ENCODE assay signal across 22 cellular contexts in the genomic region with DNA sequence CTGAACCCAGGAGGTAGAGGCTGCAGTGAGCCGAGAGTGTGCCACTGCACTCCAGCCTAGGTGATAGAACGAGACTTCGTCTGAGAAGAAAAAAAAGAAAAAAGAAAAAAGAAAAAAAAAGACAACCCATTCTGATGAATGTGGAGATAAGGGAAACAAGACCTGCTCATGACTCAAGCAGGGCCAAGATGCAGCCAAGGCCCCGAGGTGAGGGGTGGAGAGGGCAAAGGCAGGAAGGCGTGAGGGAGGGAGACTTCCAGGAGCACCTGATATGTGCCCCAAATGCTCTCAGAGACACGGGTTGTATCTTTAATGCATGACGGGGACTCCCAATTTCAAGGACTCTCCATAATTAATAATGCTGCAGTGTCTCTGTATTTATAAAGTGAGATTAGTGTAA.
DNase-seq lines count a peak whose midpoint lies in the region; ATAC-seq and TF ChIP-seq lines count a peak whose summit lies in the region.
"Had no signal": no experiment of that assay in that cellular context is flagged by ENCODE, and none has a peak within 500 bp of the region (broad histone marks: within the 10 kb centered on the region; RNA-seq: fewer than 3 reads in every experiment).

No MANE protein-coding gene starts in this region.

- no peaks in the 10 kb centered on the region for H3K9me3 Mint-ChIP-seq in activated CD4-positive, alpha-beta T cell treated with anti-CD3 and anti-CD28 coated beads for 36 hours (ENCODE audit: low read depth)
- H3K9me3 Mint-ChIP-seq in natural killer cell: no peaks in the 10 kb centered on the region
- H3K9me3 Mint-ChIP-seq in natural killer cell treated with Interleukin-12 subunit alpha and Interleukin-12 subunit beta and Interleukin-15 and Interleukin-18, amount 100 ng/mL, for 72 hours: no peaks in the 10 kb centered on the region
- no peaks in the 10 kb centered on the region for H3K9me3 Mint-ChIP-seq in dendritic cell treated with granulocyte-macrophage colony-stimulating factor and Interleukin-4, amounts not matched to agents 40 ng/mL and 50 ng/mL, for 4 days
- no peaks in the 10 kb centered on the region for H3K9me3 Mint-ChIP-seq in stimulated activated memory B cell treated with anti-CD40 and anti-IgM and Interleukin-4, amounts not matched to agents 10 μg/mL and 1 μg/mL and 100 μg/mL, for 72 hours
- H3K9me3 Mint-ChIP-seq: CD14-positive monocyte had no signal

- H3K4me1 ChIP-seq in breast epithelium: no peaks in the 10 kb centered on the region

- H3K27me3 ChIP-seq in breast epithelium: no peaks in the 10 kb centered on the region

- TF ChIP-seq CTCF in natural killer cell (IDR thresholded peaks at IDR 0.05): no peak
- TF ChIP-seq CTCF in breast epithelium (IDR thresholded peaks at IDR 0.05): no peak

- no peak for ATAC-seq in activated CD4-positive, alpha-beta T cell treated with anti-CD3 and anti-CD28 coated beads for 36 hours
- ATAC-seq in natural killer cell: no peak
- no peak for ATAC-seq in natural killer cell treated with Interleukin-12 subunit alpha and Interleukin-12 subunit beta and Interleukin-15 and Interleukin-18, amount 100 ng/mL, for 72 hours
- no peak for ATAC-seq in stimulated activated memory B cell treated with anti-CD40 and anti-IgM and Interleukin-4, amounts not matched to agents 10 μg/mL and 1 μg/mL and 100 μg/mL, for 72 hours

- H3K36me3 ChIP-seq in breast epithelium: no peaks in the 10 kb centered on the region
- H3K36me3 ChIP-seq: HAP-1 had no signal

- no peaks in the 10 kb centered on the region for H3K27me3 Mint-ChIP-seq in activated CD4-positive, alpha-beta T cell treated with anti-CD3 and anti-CD28 coated beads for 36 hours
- no peaks in the 10 kb centered on the region for H3K27me3 Mint-ChIP-seq in natural killer cell (ENCODE audit: low read depth in 2 of 2)
- no peaks in the 10 kb centered on the region for H3K27me3 Mint-ChIP-seq in natural killer cell treated with Interleukin-12 subunit alpha and Interleukin-12 subunit beta and Interleukin-15 and Interleukin-18, amount 100 ng/mL, for 72 hours
- H3K27me3 Mint-ChIP-seq in dendritic cell treated with granulocyte-macrophage colony-stimulating factor and Interleukin-4, amounts not matched to agents 40 ng/mL and 50 ng/mL, for 4 days: no peaks in the 10 kb centered on the region
- H3K27me3 Mint-ChIP-seq in stimulated activated memory B cell treated with anti-CD40 and anti-IgM and Interleukin-4, amounts not matched to agents 10 μg/mL and 1 μg/mL and 100 μg/mL, for 72 hours: no peaks in the 10 kb centered on the region

- H3K4me3 ChIP-seq in breast epithelium: no peak overlapping the region
- H3K4me3 ChIP-seq: GM23248, HAP-1 had no signal

- TF ChIP-seq POLR2A in breast epithelium (IDR thresholded peaks at IDR 0.05): no peak

- no peak overlapping the region for H3K4me3 Mint-ChIP-seq in activated CD4-positive, alpha-beta T cell treated with anti-CD3 and anti-CD28 coated beads for 36 hours
- H3K4me3 Mint-ChIP-seq in natural killer cell: no peak overlapping the region
- H3K4me3 Mint-ChIP-seq in natural killer cell treated with Interleukin-12 subunit alpha and Interleukin-12 subunit beta and Interleukin-15 and Interleukin-18, amount 100 ng/mL, for 72 hours: no peak overlapping the region
- no peak overlapping the region for H3K4me3 Mint-ChIP-seq in dendritic cell treated with granulocyte-macrophage colony-stimulating factor and Interleukin-4, amounts not matched to agents 40 ng/mL and 50 ng/mL, for 4 days
- no peak overlapping the region for H3K4me3 Mint-ChIP-seq in stimulated activated memory B cell treated with anti-CD40 and anti-IgM and Interleukin-4, amounts not matched to agents 10 μg/mL and 1 μg/mL and 100 μg/mL, for 72 hours
- H3K4me3 Mint-ChIP-seq: CD14-positive monocyte had no signal

- CTCF ChIA-PET in activated CD4-positive, alpha-beta T cell treated with anti-CD3 and anti-CD28 coated beads for 36 hours (lab: Charles Lee): no interaction called here

- peak overlapping the region; percentile 19 for H3K27ac Mint-ChIP-seq in activated CD4-positive, alpha-beta T cell treated with anti-CD3 and anti-CD28 coated beads for 36 hours
- peak overlapping the region; percentile 62 to 79 for H3K27ac Mint-ChIP-seq in natural killer cell
- peak overlapping the region in 1 of 2 donors; percentile 89 for H3K27ac Mint-ChIP-seq in natural killer cell treated with Interleukin-12 subunit alpha and Interleukin-12 subunit beta and Interleukin-15 and Interleukin-18, amount 100 ng/mL, for 72 hours
- peak overlapping the region; percentile 53 for H3K27ac Mint-ChIP-seq in dendritic cell treated with granulocyte-macrophage colony-stimulating factor and Interleukin-4, amounts not matched to agents 40 ng/mL and 50 ng/mL, for 4 days
- H3K27ac Mint-ChIP-seq in stimulated activated memory B cell treated with anti-CD40 and anti-IgM and Interleukin-4, amounts not matched to agents 10 μg/mL and 1 μg/mL and 100 μg/mL, for 72 hours: peak overlapping the region; percentile 30

- POLR2A ChIA-PET in activated CD4-positive, alpha-beta T cell treated with anti-CD3 and anti-CD28 coated beads for 36 hours (lab: Charles Lee): no interaction called here

- H3K27ac ChIP-seq in breast epithelium: no peak overlapping the region
- H3K27ac ChIP-seq: GM23248, HL-60 had no signal

- intact Hi-C loops in activated CD4-positive, alpha-beta T cell treated with anti-CD3 and anti-CD28 coated beads for 36 hours (cut with DNase I, micrococcal nuclease): no loop called here
- intact Hi-C loops in natural killer cell (cut with micrococcal nuclease): loop anchor here (10.0 kb wide), 1 partner anchor 575 kb away; a partner anchor contains a TSS
- intact Hi-C loops in dendritic cell treated with granulocyte-macrophage colony-stimulating factor and Interleukin-4, amounts not matched to agents 40 ng/mL and 50 ng/mL, for 4 days (cut with micrococcal nuclease): no loop called here
- intact Hi-C loops in breast epithelium (cut with DNase I; ENCODE audit: low total_unique reads): loop anchor here (10.0 kb wide), 1 partner anchor 825 kb away; no protein-coding TSS in a partner anchor

- no peaks in the 10 kb centered on the region for H3K9me3 ChIP-seq in breast epithelium
- H3K9me3 ChIP-seq: HAP-1 had no signal

- H3K36me3 Mint-ChIP-seq in activated CD4-positive, alpha-beta T cell treated with anti-CD3 and anti-CD28 coated beads for 36 hours (ENCODE audit: low read depth): peaks cover 37% of the 10 kb centered on the region
- H3K36me3 Mint-ChIP-seq in natural killer cell: peaks cover 9% of the 10 kb centered on the region
- H3K36me3 Mint-ChIP-seq in natural killer cell treated with Interleukin-12 subunit alpha and Interleukin-12 subunit beta and Interleukin-15 and Interleukin-18, amount 100 ng/mL, for 72 hours: peaks cover 24% of the 10 kb centered on the region
- H3K36me3 Mint-ChIP-seq in dendritic cell treated with granulocyte-macrophage colony-stimulating factor and Interleukin-4, amounts not matched to agents 40 ng/mL and 50 ng/mL, for 4 days (ENCODE audit: low read depth): peaks cover 96% of the 10 kb centered on the region
- peaks cover 79% of the 10 kb centered on the region for H3K36me3 Mint-ChIP-seq in stimulated activated memory B cell treated with anti-CD40 and anti-IgM and Interleukin-4, amounts not matched to agents 10 μg/mL and 1 μg/mL and 100 μg/mL, for 72 hours

- DNase-seq in activated CD4-positive, alpha-beta T cell treated with anti-CD3 and anti-CD28 coated beads for 36 hours: no peak
- no peak for DNase-seq in activated CD4-positive, alpha-beta T cell treated with anti-CD3 and anti-CD28 coated beads for 1 hour
- DNase-seq in natural killer cell: no peak
- no peak for DNase-seq in natural killer cell treated with Interleukin-12 subunit alpha and Interleukin-12 subunit beta and Interleukin-15 and Interleukin-18, amount 100 ng/mL, for 72 hours (ENCODE audit: low spot score)
- no peak for DNase-seq in breast epithelium (ENCODE audit: low spot score in 2 of 2)
- no peak for DNase-seq in effector CD8-positive, alpha-beta T cell (lab: John Stamatoyannopoulos, UW)
- DNase-seq: 8988T, Calu3, GF-D8, GM23248, Karpas-422, NCI-H1048, NCI-H1436, NCI-H2029, NCI-H446 treated with DMSO at 0.1 percent for 48 hours, NCI-H748 treated with DMSO at 0.1 percent for 48 hours, Right ventricle myocardium superior had no signal

- H3K4me1 Mint-ChIP-seq in activated CD4-positive, alpha-beta T cell treated with anti-CD3 and anti-CD28 coated beads for 36 hours: peaks cover 25% of the 10 kb centered on the region
- H3K4me1 Mint-ChIP-seq in natural killer cell: peaks cover 49 to 52% of the 10 kb centered on the region in 2 donors
- peaks cover 32 to 47% of the 10 kb centered on the region in 2 donors for H3K4me1 Mint-ChIP-seq in natural killer cell treated with Interleukin-12 subunit alpha and Interleukin-12 subunit beta and Interleukin-15 and Interleukin-18, amount 100 ng/mL, for 72 hours (ENCODE audit: low read depth in 2 of 2)
- peaks cover 20% of the 10 kb centered on the region for H3K4me1 Mint-ChIP-seq in dendritic cell treated with granulocyte-macrophage colony-stimulating factor and Interleukin-4, amounts not matched to agents 40 ng/mL and 50 ng/mL, for 4 days (ENCODE audit: low read depth)
- peaks cover 36% of the 10 kb centered on the region for H3K4me1 Mint-ChIP-seq in stimulated activated memory B cell treated with anti-CD40 and anti-IgM and Interleukin-4, amounts not matched to agents 10 μg/mL and 1 μg/mL and 100 μg/mL, for 72 hours

Comparison
In these comparisons a context has a peak if more than half of its experiments do, and no peak if none do; other contexts are left out.
1. intact Hi-C loops: an anchor here in natural killer cell (10.0 kb wide) and breast epithelium (10.0 kb wide); none called in activated CD4-positive, alpha-beta T cell treated with anti-CD3 and anti-CD28 coated beads for 36 hours and dendritic cell treated with granulocyte-macrophage colony-stimulating factor and Interleukin-4, amounts not matched to agents 40 ng/mL and 50 ng/mL, for 4 days.